Comparison of ENCODE assay signal across 9 cellular contexts in genomic region chr20:44887466-44887865, GRCh38. TPM values are rescaled to one million over a fixed set of nuclear protein-coding genes. Genes with fewer than 3 reads are reported as not detected.
DNase-seq lines count a peak whose midpoint lies in the region; ATAC-seq lines count a peak whose summit lies in the region.
"Had no signal": no experiment of that assay in that cellular context is flagged by ENCODE, and none has a peak within 500 bp of the region (broad histone marks: within the 10 kb centered on the region; RNA-seq: fewer than 3 reads in every experiment).

No MANE protein-coding gene starts in this region.

- H3K9ac ChIP-seq in BLaER1, result peak overlapping the region; percentile 99

- H3K4me1 ChIP-seq in BLaER1, result peaks cover 40% of the 10 kb centered on the region

- H3K36me3 Mint-ChIP-seq in central memory CD8-positive, alpha-beta T cell (ENCODE audit: insufficient read depth), result peaks cover 32% of the 10 kb centered on the region
- peaks cover 0 to 27% (median 3%) of the 10 kb centered on the region in 3 donors for H3K36me3 Mint-ChIP-seq in naive thymus-derived CD8-positive, alpha-beta T cell

- H3K9me3 ChIP-seq in BLaER1, result no peaks in the 10 kb centered on the region
- no peaks in the 10 kb centered on the region for H3K9me3 ChIP-seq in KOPT-K1 (ENCODE audit: insufficient read depth, low read length, poor library complexity, severe bottlenecking)
- H3K9me3 ChIP-seq: right atrium auricular region had no signal

- peak overlapping the region; percentile 89 for H3K4me2 ChIP-seq in BLaER1

- H3K27ac ChIP-seq in BLaER1, result no peak overlapping the region
- H3K27ac ChIP-seq in KOPT-K1 (ENCODE audit: low read depth, low read length, poor library complexity, severe bottlenecking), result peak overlapping the region; percentile 89
- H3K27ac ChIP-seq: right atrium auricular region had no signal

- H3K27ac Mint-ChIP-seq in central memory CD8-positive, alpha-beta T cell (ENCODE audit: low read depth), result peak overlapping the region; percentile 96
- peak overlapping the region in 9 of 10 donors; percentile 54 to 97 (median 94) for H3K27ac Mint-ChIP-seq in naive thymus-derived CD8-positive, alpha-beta T cell

- peak overlapping the region; percentile 95 for H3K4me3 Mint-ChIP-seq in central memory CD8-positive, alpha-beta T cell
- peak overlapping the region; percentile 88 to 98 (median 96) for H3K4me3 Mint-ChIP-seq in naive thymus-derived CD8-positive, alpha-beta T cell

- peaks cover 75% of the 10 kb centered on the region for H3K4me1 Mint-ChIP-seq in central memory CD8-positive, alpha-beta T cell
- H3K4me1 Mint-ChIP-seq in naive thymus-derived CD8-positive, alpha-beta T cell, result peaks cover 36 to 84% (median 80%) of the 10 kb centered on the region in 4 donors

- H3K4me3 ChIP-seq in BLaER1, result peak overlapping the region; percentile 99

- POLR2A ChIA-PET in naive thymus-derived CD8-positive, alpha-beta T cell (lab: Charles Lee), result interaction anchor here (0.9 to 3.8 kb wide), 3 partner anchors 14 to 216 kb away, joined by 3 to 11 read pairs (median 3); partner anchors contain the start of gene PABPC1L

- H4K20me1 ChIP-seq in BLaER1, result peaks cover 68% of the 10 kb centered on the region

- H3K9me3 Mint-ChIP-seq in central memory CD8-positive, alpha-beta T cell, result no peaks in the 10 kb centered on the region
- H3K9me3 Mint-ChIP-seq in naive thymus-derived CD8-positive, alpha-beta T cell, result no peaks in the 10 kb centered on the region

- no peak for DNase-seq in central memory CD8-positive, alpha-beta T cell (ENCODE audit: low spot score in 2 of 2)
- DNase-seq in naive thymus-derived CD8-positive, alpha-beta T cell, result no peak
- DNase-seq in NOMO-1 treated with dmso at 0.1 percent for 144 hours (lab: John Stamatoyannopoulos, UW; ENCODE audit: unreplicated experiment), result no peak
- no peak for DNase-seq in amygdala (lab: John Stamatoyannopoulos, UW)

- ATAC-seq in central memory CD8-positive, alpha-beta T cell (replicated peaks; ENCODE audit: extremely low read depth, poor library complexity, severe bottlenecking), result no peak
- no peak for ATAC-seq in naive thymus-derived CD8-positive, alpha-beta T cell
- ATAC-seq in GM19395 (IDR thresholded peaks at IDR 0.05; ENCODE audit: unreplicated experiment) (no peak), HG03039 (IDR thresholded peaks at IDR 0.05; ENCODE audit: unreplicated experiment) (no peak)

- H3K27me3 Mint-ChIP-seq in central memory CD8-positive, alpha-beta T cell, result no peaks in the 10 kb centered on the region
- no peaks in the 10 kb centered on the region for H3K27me3 Mint-ChIP-seq in naive thymus-derived CD8-positive, alpha-beta T cell

- no peaks in the 10 kb centered on the region for H3K27me3 ChIP-seq in BLaER1
- H3K27me3 ChIP-seq: right atrium auricular region had no signal

- H3K36me3 ChIP-seq in BLaER1, result peaks cover 8% of the 10 kb centered on the region; the same call in 1 of the 2 replicates
- H3K36me3 ChIP-seq in KOPT-K1 (ENCODE audit: insufficient read depth, low read length), result peaks cover 52% of the 10 kb centered on the region
- H3K36me3 ChIP-seq: right atrium auricular region had no signal

RNA-seq across cellular contexts. Expression of gene YWHAB, which starts 2.0 kb away (rescaled TPM):
- total RNA-seq in naive thymus-derived CD8-positive, alpha-beta T cell, result 100 to 1,000 TPM; 209 to 221 TPM
- polyA plus RNA-seq in naive thymus-derived CD8-positive, alpha-beta T cell, result 100 to 1,000 TPM; 510 to 529 (median 523) TPM

RNA-seq across cellular contexts. Expression of gene PABPC1L, which starts 22.4 kb away (rescaled TPM):
- total RNA-seq in naive thymus-derived CD8-positive, alpha-beta T cell, result 10 to 100 TPM; 63.2 to 63.4 TPM
- under 1 TPM; 0.28 to 0.74 (median 0.73) TPM for polyA plus RNA-seq in naive thymus-derived CD8-positive, alpha-beta T cell
